ENCODE assay signal across 31 cellular contexts in genomic region chr6:165963750-165964149, GRCh38.
"Had no signal": no experiment of that assay in that cellular context is flagged by ENCODE, and none has a peak within 500 bp of the region (broad histone marks: within the 10 kb centered on the region; RNA-seq: fewer than 3 reads in every experiment).

No MANE protein-coding gene starts in this region.

- H3K27me3 ChIP-seq: neural progenitor cell, neutrophil, ovary, right lobe of liver, sigmoid colon, stomach, thyroid gland, tibial nerve, upper lobe of left lung, vagina had no signal

- FAIRE-seq: urothelium cell line had no signal

- DNase-seq: naive thymus-derived CD4-positive, alpha-beta T cell; natural killer cell; nucleus accumbens; ovary; psoas muscle; right cardiac atrium; right lobe of liver; sigmoid colon; spleen; stimulated activated CD4-positive, alpha-beta T cell treated with anti-CD3 and anti-CD28 coated beads, Interleukin-12 subunit alpha, Interleukin-12 subunit beta, amount 100 ng/mL, for 4 hours; stimulated activated CD4-positive, alpha-beta T cell treated with anti-CD3 and anti-CD28 coated beads, Interleukin-1b, Interleukin-23, amount 100 ng/mL, for 48 hours; stimulated activated CD4-positive, alpha-beta T cell treated with anti-CD3 and anti-CD28 coated beads, Interleukin-4, amount 100 ng/mL, for 1 hour; stimulated activated CD4-positive, alpha-beta T cell treated with anti-CD3 and anti-CD28 coated beads, Interleukin-4, amount 100 ng/mL, for 4 hours; stimulated activated CD8-positive, alpha-beta memory T cell treated with anti-CD3 and anti-CD28 coated beads, Interleukin-4, amount 100 ng/mL, for 48 hours; stimulated activated naive CD4-positive, alpha-beta T cell treated with Interleukin-2 at 50 U/mL for 16 hours; stomach; thyroid gland; trophoblast cell; upper lobe of left lung had no signal

- H3K9me3 Mint-ChIP-seq: natural killer cell; nephron; stimulated activated memory B cell treated with anti-CD40 and anti-IgM and Interleukin-4, amounts not matched to agents 10 μg/mL and 1 μg/mL and 100 μg/mL, for 72 hours; stimulated activated naive CD8-positive, alpha-beta T cell treated with anti-CD3 and anti-CD28 coated beads, Interleukin-15, Interleukin-2, amounts not matched to agents 100 ng/mL and 50 ng/mL, for 24 hours had no signal

- H3K4me3 Mint-ChIP-seq: naive thymus-derived CD4-positive, alpha-beta T cell; natural killer cell; nephron; neural progenitor cell; stimulated activated memory B cell treated with anti-CD40 and anti-IgM and Interleukin-4, amounts not matched to agents 10 μg/mL and 1 μg/mL and 100 μg/mL, for 72 hours; stimulated activated naive CD8-positive, alpha-beta T cell treated with anti-CD3 and anti-CD28 coated beads, Interleukin-15, Interleukin-2, amounts not matched to agents 100 ng/mL and 50 ng/mL, for 24 hours had no signal

- H3K4me2 ChIP-seq: neural progenitor cell, smooth muscle cell had no signal

- H3K36me3 Mint-ChIP-seq: naive thymus-derived CD4-positive, alpha-beta T cell; natural killer cell; neural progenitor cell; stimulated activated memory B cell treated with anti-CD40 and anti-IgM and Interleukin-4, amounts not matched to agents 10 μg/mL and 1 μg/mL and 100 μg/mL, for 72 hours had no signal

- ATAC-seq: naive thymus-derived CD4-positive, alpha-beta T cell; natural killer cell; psoas muscle; right cardiac atrium; right lobe of liver; stimulated activated memory B cell treated with anti-CD40 and anti-IgM and Interleukin-4, amounts not matched to agents 10 μg/mL and 1 μg/mL and 100 μg/mL, for 72 hours had no signal

- H3K27ac Mint-ChIP-seq: naive thymus-derived CD4-positive, alpha-beta T cell; natural killer cell; nephron; neural progenitor cell; progenitor cell of endocrine pancreas; stimulated activated memory B cell treated with anti-CD40 and anti-IgM and Interleukin-4, amounts not matched to agents 10 μg/mL and 1 μg/mL and 100 μg/mL, for 72 hours; stimulated activated naive CD8-positive, alpha-beta T cell treated with anti-CD3 and anti-CD28 coated beads, Interleukin-15, Interleukin-2, amounts not matched to agents 100 ng/mL and 50 ng/mL, for 24 hours had no signal

- H3K27ac ChIP-seq: neural progenitor cell, neutrophil, ovary, parathyroid adenoma, psoas muscle, right lobe of liver, sigmoid colon, spleen, stomach, thoracic aorta, thyroid gland, tibial nerve, upper lobe of left lung, vagina had no signal

- H3K36me3 ChIP-seq: neural progenitor cell, neutrophil, ovary, right lobe of liver, sigmoid colon, spleen, stomach, thoracic aorta, thyroid gland, tibial nerve, upper lobe of left lung, vagina had no signal

- H3K4me1 ChIP-seq: neural progenitor cell, parathyroid adenoma, psoas muscle, right lobe of liver, sigmoid colon, spleen, stomach, tibial nerve, upper lobe of left lung, vagina had no signal

- H3K4me1 Mint-ChIP-seq: naive thymus-derived CD4-positive, alpha-beta T cell; natural killer cell; nephron; stimulated activated memory B cell treated with anti-CD40 and anti-IgM and Interleukin-4, amounts not matched to agents 10 μg/mL and 1 μg/mL and 100 μg/mL, for 72 hours had no signal

- H3K9me3 ChIP-seq: neutrophil, ovary, psoas muscle, right lobe of liver, sigmoid colon, spleen, stomach, thoracic aorta, thyroid gland, tibial nerve, upper lobe of left lung, vagina had no signal

- H3K4me3 ChIP-seq: neural progenitor cell, ovary, psoas muscle, right lobe of liver, sigmoid colon, smooth muscle cell, spleen, stomach, thoracic aorta, thyroid gland, tibial nerve, upper lobe of left lung, vagina had no signal

- H3K27me3 Mint-ChIP-seq: stimulated activated naive CD8-positive, alpha-beta T cell treated with anti-CD3 and anti-CD28 coated beads, Interleukin-15, Interleukin-2, amounts not matched to agents 100 ng/mL and 50 ng/mL, for 24 hours had no signal
